Comparison of ENCODE assay signal across 19 cellular contexts in the genomic region with DNA sequence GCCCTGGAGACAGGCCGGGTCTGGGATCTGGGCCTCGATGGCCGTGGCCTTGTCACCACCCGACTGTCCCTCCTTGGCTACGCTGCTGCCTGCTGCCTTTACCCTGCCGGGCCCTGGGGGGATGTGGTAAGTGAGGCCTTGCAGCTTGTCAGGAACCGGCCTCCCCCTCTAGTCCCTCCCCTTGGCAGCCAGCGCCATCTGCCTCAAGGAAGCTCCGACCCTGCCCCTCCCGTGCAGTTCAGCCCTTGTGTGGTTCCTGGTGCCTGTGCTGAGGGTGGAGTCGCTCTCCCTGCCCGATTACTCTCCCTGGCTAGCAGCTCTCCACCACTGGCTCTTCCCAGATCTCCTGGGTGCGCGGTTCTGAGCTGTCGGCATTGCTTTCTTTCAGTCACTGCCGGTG.
"Had no signal": no experiment of that assay in that cellular context is flagged by ENCODE, and none has a peak within 500 bp of the region (broad histone marks: within the 10 kb centered on the region; RNA-seq: fewer than 3 reads in every experiment).

No MANE protein-coding gene starts in this region.

- H3K4me3 ChIP-seq: body of pancreas, coronary artery, lung, tibial artery, uterus had no signal

- H3K4me1 ChIP-seq: body of pancreas, parathyroid adenoma, uterus had no signal

- H3K36me3 ChIP-seq: uterus had no signal

- H3K27ac ChIP-seq: body of pancreas, coronary artery, parathyroid adenoma, tibial artery, uterus had no signal

- H3K9me3 ChIP-seq: body of pancreas, tibial artery, uterus had no signal

- DNase-seq: activated CD4-positive, alpha-beta T cell treated with anti-CD3 and anti-CD28 coated beads, Interleukin-2, amount 10 ng/mL, durations not matched to agents 7 days and 5 days; activated CD8-positive, alpha-beta memory T cell treated with anti-CD3 and anti-CD28 coated beads, Interleukin-2, amount 50 U/mL, for 48 hours; activated gamma-delta T cell treated with Interleukin-2 at 50 U/mL for 16 hours; amygdala; body of pancreas; central memory CD4-positive, alpha-beta T cell; effector CD4-positive, alpha-beta T cell; foreskin melanocyte; head of caudate nucleus; midbrain; stimulated activated CD4-positive, alpha-beta T cell treated with anti-CD3 and anti-CD28 coated beads, Interleukin-15, amount 100 ng/mL, for 24 hours; stimulated activated CD4-positive, alpha-beta T cell treated with anti-CD3 and anti-CD28 coated beads, Interleukin-4, amount 100 ng/mL, for 1 hour; stimulated activated naive B cell treated with anti-CD40 and anti-IgM and Interleukin-4, amounts not matched to agents 10 μg/mL and 1 μg/mL and 100 μg/mL, for 72 hours; T-helper 2 cell; tibial artery; uterus had no signal

- H3K27me3 ChIP-seq: body of pancreas, tibial artery, uterus had no signal

- H3K9ac ChIP-seq: parathyroid adenoma had no signal

- H2AFZ ChIP-seq: parathyroid adenoma had no signal
